ENCODE assay signal across 39 cellular contexts in genomic region chr4:88136249-88136648, GRCh38. TPM values are rescaled to one million over a fixed set of nuclear protein-coding genes. Genes with fewer than 3 reads are reported as not detected.
"Had no signal": no experiment of that assay in that cellular context is flagged by ENCODE, and none has a peak within 500 bp of the region (broad histone marks: within the 10 kb centered on the region; RNA-seq: fewer than 3 reads in every experiment).

No MANE protein-coding gene starts in this region.

- H3K9me3 Mint-ChIP-seq: activated B cell treated with CpG ODN at 0.5 μM for 24 hours; activated CD4-positive, alpha-beta memory T cell treated with anti-CD3 and anti-CD28 coated beads for 36 hours; activated CD4-positive, alpha-beta T cell treated with anti-CD3 and anti-CD28 coated beads, Interleukin-2, amount 10 ng/mL, durations not matched to agents 24 days and 14 days; activated CD8-positive, alpha-beta T cell treated with anti-CD3 and anti-CD28 coated beads for 36 hours; activated naive CD4-positive, alpha-beta T cell treated with anti-CD3 and anti-CD28 coated beads, Interleukin-2, amount 10 ng/mL, durations not matched to agents 7 days and 5 days; activated naive CD4-positive, alpha-beta T cell treated with anti-CD3 and anti-CD28 coated beads, Interleukin-2, amount 50 U/mL, for 24 hours; activated naive CD8-positive, alpha-beta T cell treated with anti-CD3 and anti-CD28 coated beads, Interleukin-2, amount 10 ng/mL, durations not matched to agents 7 days and 5 days; activated naive CD8-positive, alpha-beta T cell treated with anti-CD3 and anti-CD28 coated beads, Interleukin-2, amount 50 U/mL, for 24 hours; activated T-cell treated with anti-CD3 and anti-CD28 coated beads, Interleukin-2, amount 50 U/mL, for 4 hours; activated T-cell treated with anti-CD3 and anti-CD28 coated beads, Interleukin-2, amount 50 U/mL, for 72 hours; activated T-helper 1 cell treated with anti-CD3 and anti-CD28 coated beads, Interleukin-12 subunit alpha, Interleukin-12 subunit beta, Interleukin-2, Interleukin-4 antibody, amounts not matched to agents 30 ng/mL and 10 ng/mL and 1 ng/mL, durations not matched to agents 14 hours and 24 hours and 36 hours; activated T-helper 17 cell treated with anti-CD3 and anti-CD28 coated beads, Interleukin-2, amount 50 U/mL, for 72 hours; brain; central memory CD8-positive, alpha-beta T cell; T-helper 1 cell treated with Interleukin-12 subunit alpha and Interleukin-12 subunit beta and Interleukin-4 antibody, amounts not matched to agents 30 μg/mL and 1 μg/mL, for 36 hours; T-helper 2 cell treated with Interferon-gamma antibody and Interleukin-4, amounts not matched to agents 5 μg/mL and 100 μg/mL, for 36 hours had no signal

- H3K27ac ChIP-seq: ascending aorta, cardiac muscle cell, VCaP had no signal

- H3K27ac Mint-ChIP-seq: activated B cell treated with CpG ODN at 0.5 μM for 24 hours; activated CD4-positive, alpha-beta memory T cell treated with anti-CD3 and anti-CD28 coated beads for 36 hours; activated CD4-positive, alpha-beta T cell treated with anti-CD3 and anti-CD28 coated beads, Interleukin-2, amount 10 ng/mL, durations not matched to agents 24 days and 14 days; activated CD8-positive, alpha-beta T cell treated with anti-CD3 and anti-CD28 coated beads for 36 hours; activated naive CD4-positive, alpha-beta T cell treated with anti-CD3 and anti-CD28 coated beads, Interleukin-2, amount 10 ng/mL, durations not matched to agents 7 days and 5 days; activated naive CD4-positive, alpha-beta T cell treated with anti-CD3 and anti-CD28 coated beads, Interleukin-2, amount 50 U/mL, for 24 hours; activated naive CD8-positive, alpha-beta T cell; activated naive CD8-positive, alpha-beta T cell treated with anti-CD3 and anti-CD28 coated beads, Interleukin-2, amount 10 ng/mL, durations not matched to agents 7 days and 5 days; activated naive CD8-positive, alpha-beta T cell treated with anti-CD3 and anti-CD28 coated beads, Interleukin-2, amount 50 U/mL, for 24 hours; activated T-cell treated with anti-CD3 and anti-CD28 coated beads, Interleukin-2, amount 50 U/mL, for 72 hours; activated T-helper 1 cell treated with anti-CD3 and anti-CD28 coated beads, Interleukin-12 subunit alpha, Interleukin-12 subunit beta, Interleukin-2, Interleukin-4 antibody, amounts not matched to agents 30 ng/mL and 10 ng/mL and 1 ng/mL, durations not matched to agents 14 hours and 24 hours and 36 hours; activated T-helper 17 cell treated with anti-CD3 and anti-CD28 coated beads, Interleukin-2, amount 50 U/mL, for 72 hours; brain; T-helper 1 cell treated with Interleukin-12 subunit alpha and Interleukin-12 subunit beta and Interleukin-4 antibody, amounts not matched to agents 30 μg/mL and 1 μg/mL, for 36 hours; T-helper 2 cell treated with Interferon-gamma antibody and Interleukin-4, amounts not matched to agents 5 μg/mL and 100 μg/mL, for 36 hours had no signal

- H3K4me3 ChIP-seq: ascending aorta, cardiac muscle cell had no signal

- H3K27me3 Mint-ChIP-seq: activated B cell treated with CpG ODN at 0.5 μM for 24 hours; activated CD8-positive, alpha-beta T cell treated with anti-CD3 and anti-CD28 coated beads for 36 hours; activated T-helper 17 cell treated with anti-CD3 and anti-CD28 coated beads, Interleukin-2, amount 50 U/mL, for 72 hours; central memory CD8-positive, alpha-beta T cell had no signal

- H3K27me3 ChIP-seq: ascending aorta, cardiac muscle cell had no signal

- H3K4me1 Mint-ChIP-seq: activated B cell treated with CpG ODN at 0.5 μM for 24 hours; activated CD4-positive, alpha-beta T cell treated with anti-CD3 and anti-CD28 coated beads, Interleukin-2, amount 10 ng/mL, durations not matched to agents 24 days and 14 days; activated naive CD4-positive, alpha-beta T cell treated with anti-CD3 and anti-CD28 coated beads, Interleukin-2, amount 10 ng/mL, durations not matched to agents 7 days and 5 days; activated naive CD4-positive, alpha-beta T cell treated with anti-CD3 and anti-CD28 coated beads, Interleukin-2, amount 50 U/mL, for 24 hours; activated naive CD8-positive, alpha-beta T cell treated with anti-CD3 and anti-CD28 coated beads, Interleukin-2, amount 10 ng/mL, durations not matched to agents 7 days and 5 days; activated naive CD8-positive, alpha-beta T cell treated with anti-CD3 and anti-CD28 coated beads, Interleukin-2, amount 50 U/mL, for 24 hours; activated T-helper 17 cell treated with anti-CD3 and anti-CD28 coated beads, Interleukin-2, amount 50 U/mL, for 72 hours; brain; central memory CD8-positive, alpha-beta T cell had no signal

- H3K9me3 ChIP-seq: ascending aorta had no signal

- H3K36me3 ChIP-seq: ascending aorta, cardiac muscle cell had no signal

- H3K4me3 Mint-ChIP-seq: activated B cell treated with CpG ODN at 0.5 μM for 24 hours; activated CD4-positive, alpha-beta memory T cell treated with anti-CD3 and anti-CD28 coated beads for 36 hours; activated CD4-positive, alpha-beta T cell treated with anti-CD3 and anti-CD28 coated beads, Interleukin-2, amount 10 ng/mL, durations not matched to agents 24 days and 14 days; activated CD8-positive, alpha-beta T cell treated with anti-CD3 and anti-CD28 coated beads for 36 hours; activated naive CD4-positive, alpha-beta T cell treated with anti-CD3 and anti-CD28 coated beads, Interleukin-2, amount 10 ng/mL, durations not matched to agents 7 days and 5 days; activated naive CD4-positive, alpha-beta T cell treated with anti-CD3 and anti-CD28 coated beads, Interleukin-2, amount 50 U/mL, for 24 hours; activated naive CD8-positive, alpha-beta T cell; activated naive CD8-positive, alpha-beta T cell treated with anti-CD3 and anti-CD28 coated beads, Interleukin-2, amount 10 ng/mL, durations not matched to agents 7 days and 5 days; activated naive CD8-positive, alpha-beta T cell treated with anti-CD3 and anti-CD28 coated beads, Interleukin-2, amount 50 U/mL, for 24 hours; activated T-cell treated with anti-CD3 and anti-CD28 coated beads, Interleukin-2, amount 50 U/mL, for 4 hours; activated T-cell treated with anti-CD3 and anti-CD28 coated beads, Interleukin-2, amount 50 U/mL, for 72 hours; activated T-helper 1 cell treated with anti-CD3 and anti-CD28 coated beads, Interleukin-12 subunit alpha, Interleukin-12 subunit beta, Interleukin-2, Interleukin-4 antibody, amounts not matched to agents 30 ng/mL and 10 ng/mL and 1 ng/mL, durations not matched to agents 14 hours and 24 hours and 36 hours; activated T-helper 17 cell treated with anti-CD3 and anti-CD28 coated beads, Interleukin-2, amount 50 U/mL, for 72 hours; brain; central memory CD8-positive, alpha-beta T cell; T-helper 1 cell treated with Interleukin-12 subunit alpha and Interleukin-12 subunit beta and Interleukin-4 antibody, amounts not matched to agents 30 μg/mL and 1 μg/mL, for 36 hours; T-helper 2 cell treated with Interferon-gamma antibody and Interleukin-4, amounts not matched to agents 5 μg/mL and 100 μg/mL, for 36 hours had no signal

- ATAC-seq: activated CD8-positive, alpha-beta T cell treated with anti-CD3 and anti-CD28 coated beads for 36 hours; activated naive CD8-positive, alpha-beta T cell treated with anti-CD3 and anti-CD28 coated beads, Interleukin-2, amount 50 U/mL, for 24 hours; activated T-cell treated with anti-CD3 and anti-CD28 coated beads, Interleukin-2, amount 50 U/mL, for 4 hours; activated T-cell treated with anti-CD3 and anti-CD28 coated beads, Interleukin-2, amount 50 U/mL, for 72 hours; activated T-helper 17 cell treated with anti-CD3 and anti-CD28 coated beads, Interleukin-2, amount 50 U/mL, for 72 hours had no signal

- DNase-seq: activated B cell treated with CpG ODN at 0.5 μM for 24 hours; activated CD4-positive, alpha-beta memory T cell treated with anti-CD3 and anti-CD28 coated beads for 36 hours; activated CD4-positive, alpha-beta T cell treated with anti-CD3 and anti-CD28 coated beads for 4 hours; activated CD4-positive, alpha-beta T cell treated with anti-CD3 and anti-CD28 coated beads, Interleukin-2, amount 10 ng/mL, durations not matched to agents 24 days and 14 days; activated CD4-positive, alpha-beta T cell treated with anti-CD3 and anti-CD28 coated beads, Interleukin-2, amount 50 U/mL, for 1 hour; activated CD4-positive, alpha-beta T cell treated with anti-CD3 and anti-CD28 coated beads, Interleukin-2, amount 50 U/mL, for 4 hours; activated CD4-positive, CD25-positive, alpha-beta regulatory T cell treated with anti-CD3 and anti-CD28 coated beads, Interleukin-2, amount 50 U/mL, for 72 hours; activated CD8-positive, alpha-beta memory T cell treated with anti-CD3 and anti-CD28 coated beads, Interleukin-2, amount 50 U/mL, for 4 hours; activated CD8-positive, alpha-beta T cell treated with anti-CD3 and anti-CD28 coated beads for 36 hours; activated effector memory CD4-positive, alpha-beta T cell treated with Interleukin-2 at 50 U/mL for 16 hours; activated gamma-delta T cell; activated naive CD4-positive, alpha-beta T cell treated with anti-CD3 and anti-CD28 coated beads, Interleukin-2, amount 10 ng/mL, durations not matched to agents 7 days and 5 days; activated naive CD4-positive, alpha-beta T cell treated with Interleukin-2 at 50 U/mL for 16 hours; activated naive CD8-positive, alpha-beta T cell treated with anti-CD3 and anti-CD28 coated beads, Interleukin-2, amount 10 ng/mL, durations not matched to agents 7 days and 5 days; activated naive CD8-positive, alpha-beta T cell treated with anti-CD3 and anti-CD28 coated beads, Interleukin-2, amount 50 U/mL, for 24 hours; activated T-cell treated with anti-CD3 and anti-CD28 coated beads for 4 hours; activated T-cell treated with anti-CD3 and anti-CD28 coated beads, Interleukin-2, amount 50 U/mL, for 1 hour; activated T-cell treated with anti-CD3 and anti-CD28 coated beads, Interleukin-2, amount 50 U/mL, for 4 hours; activated T-cell treated with anti-CD3 and anti-CD28 coated beads, Interleukin-2, amount 50 U/mL, for 72 hours; amygdala; anterior cingulate cortex; caudate nucleus; cerebellar nuclear complex; T-helper 1 cell; T-helper 2 cell; T-helper 9 cell had no signal

- H3K4me1 ChIP-seq: ascending aorta had no signal

- FAIRE-seq: bronchial epithelial cell, TTC549 had no signal

- H3K36me3 Mint-ChIP-seq: activated CD4-positive, alpha-beta memory T cell treated with anti-CD3 and anti-CD28 coated beads for 36 hours; activated naive CD4-positive, alpha-beta T cell treated with anti-CD3 and anti-CD28 coated beads, Interleukin-2, amount 10 ng/mL, durations not matched to agents 7 days and 5 days; activated naive CD4-positive, alpha-beta T cell treated with anti-CD3 and anti-CD28 coated beads, Interleukin-2, amount 50 U/mL, for 24 hours; activated naive CD8-positive, alpha-beta T cell; activated naive CD8-positive, alpha-beta T cell treated with anti-CD3 and anti-CD28 coated beads, Interleukin-2, amount 10 ng/mL, durations not matched to agents 7 days and 5 days; brain had no signal

RNA-seq across cellular contexts. Expression of gene ABCG2, which starts 22.2 kb away (rescaled TPM):
- total RNA-seq: cardiac muscle cell had no signal
- polyA plus RNA-seq: cardiac muscle cell had no signal
